1 cellular context compared by ENCODE assay signal in genomic region chr10:69321865-69322264, GRCh38.
TF ChIP-seq lines count a peak whose summit lies in the region.

No MANE protein-coding gene starts in this region.

TF ChIP-seq in endothelial cell of umbilical vein, 7 proteins besides CTCF, POLR2A, EP300 and RAD21 (continued from another document):
- no peak for TF ChIP-seq FOS (IDR thresholded peaks at IDR 0.05; ENCODE audit: borderline replicate concordance, insufficient read depth, low read length)
- TF ChIP-seq EZH2 (IDR thresholded peaks at IDR 0.05; ENCODE audit: borderline replicate concordance, low read depth, low read length, severe bottlenecking), result no peak
- peak; percentile 52 for TF ChIP-seq GATA2 (IDR thresholded peaks at IDR 0.05; ENCODE audit: insufficient read depth, insufficient read length, low read depth, low read length)
- TF ChIP-seq JUN (IDR thresholded peaks at IDR 0.05; ENCODE audit: borderline replicate concordance, insufficient read depth, insufficient read length, low read depth), result no peak
